1 cellular context compared by ENCODE assay signal in genomic region chr9:113375057-113376023, GRCh38.
TF ChIP-seq lines count a peak whose summit lies in the region.

No MANE protein-coding gene starts in this region.

TF ChIP-seq in HepG2, 621 proteins besides CTCF, POLR2A, EP300 and RAD21:
- no peak for TF ChIP-seq NFATC3 (CRISPR knock-in tag; IDR thresholded peaks at IDR 0.05)
- no peak for TF ChIP-seq LCORL (IDR thresholded peaks at IDR 0.05)
- no peak for TF ChIP-seq LCORL (CRISPR knock-in tag; IDR thresholded peaks at IDR 0.05)
- peak; percentile 48 for TF ChIP-seq HNF4A (CRISPR knock-in tag; IDR thresholded peaks at IDR 0.05)
- TF ChIP-seq FOXA3 (CRISPR knock-in tag; IDR thresholded peaks at IDR 0.05), result no peak
- TF ChIP-seq ZNF530 (CRISPR knock-in tag; IDR thresholded peaks at IDR 0.05; ENCODE audit: low read depth), result 0 out of 2 replicates have a peak, but pooled peaks have one; percentile 36
- TF ChIP-seq ZNF263 (CRISPR knock-in tag; IDR thresholded peaks at IDR 0.05), result peak; percentile 72
- no peak for TF ChIP-seq HOMEZ (CRISPR knock-in tag; IDR thresholded peaks at IDR 0.05; ENCODE audit: low read depth)
- TF ChIP-seq ETS1 (CRISPR knock-in tag; IDR thresholded peaks at IDR 0.05), result 0 out of 2 replicates have a peak, but pooled peaks have one; percentile 2
- peak; percentile 48; the same call in 1 of the 2 replicates for TF ChIP-seq ZMYM3 (CRISPR knock-in tag; IDR thresholded peaks at IDR 0.05)
- no peak for TF ChIP-seq YEATS4 (CRISPR knock-in tag; IDR thresholded peaks at IDR 0.05; ENCODE audit: borderline replicate concordance)
- peak; percentile 32; the same call in 1 of the 2 replicates for TF ChIP-seq ARNTL (CRISPR knock-in tag; IDR thresholded peaks at IDR 0.05)
- TF ChIP-seq ZNF430 (CRISPR knock-in tag; IDR thresholded peaks at IDR 0.05), result 0 out of 2 replicates have a peak, but pooled peaks have one; percentile 24
- TF ChIP-seq ZNF629 (CRISPR knock-in tag; conservative IDR thresholded peaks at IDR 0.05), result no peak
- TF ChIP-seq ZNF121 (CRISPR knock-in tag; IDR thresholded peaks at IDR 0.05), result 0 out of 2 replicates have a peak, but pooled peaks have one; percentile 29
- no peak for TF ChIP-seq ZNF644 (CRISPR knock-in tag; IDR thresholded peaks at IDR 0.05; ENCODE audit: low read depth)
- TF ChIP-seq HMGXB3 (CRISPR knock-in tag; IDR thresholded peaks at IDR 0.05; ENCODE audit: borderline replicate concordance), result no peak
- TF ChIP-seq RARA (CRISPR knock-in tag; IDR thresholded peaks at IDR 0.05), result 0 out of 2 replicates have a peak, but pooled peaks have one; percentile 20
